27 cellular contexts compared by ENCODE assay signal in the genomic region with DNA sequence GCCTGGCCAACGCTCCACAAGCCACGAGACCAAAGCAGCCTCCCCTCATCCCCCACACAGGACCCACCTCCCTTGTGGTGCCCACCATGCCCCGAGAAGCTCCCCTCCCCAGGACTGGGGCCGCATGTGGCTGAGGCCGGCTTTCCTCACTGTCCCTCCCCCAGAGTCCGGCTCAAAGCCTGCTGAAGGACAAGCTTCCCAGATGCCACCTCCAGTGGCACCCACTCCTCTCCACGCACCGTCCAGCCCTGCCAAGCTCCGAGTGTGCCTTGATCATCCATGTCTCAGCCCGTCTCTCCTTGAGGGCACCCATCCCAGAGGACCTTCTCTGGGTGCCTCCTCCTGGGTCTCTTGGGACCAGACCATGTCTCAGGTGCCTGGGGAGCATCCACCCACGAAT. TPM values are rescaled to one million over a fixed set of nuclear protein-coding genes. Genes with fewer than 3 reads are reported as not detected.
DNase-seq lines count a peak whose midpoint lies in the region; FAIRE-seq and TF ChIP-seq lines count a peak whose summit lies in the region.
"Had no signal": no experiment of that assay in that cellular context is flagged by ENCODE, and none has a peak within 500 bp of the region (broad histone marks: within the 10 kb centered on the region; RNA-seq: fewer than 3 reads in every experiment).

No MANE protein-coding gene starts in this region.

- no peaks in the 10 kb centered on the region for H3K27me3 ChIP-seq in BE2C
- H3K27me3 ChIP-seq: testis had no signal

- intact Hi-C loops in kidney (cut with DNase I) = no loop called here

- H3K4me3 ChIP-seq in BE2C (ENCODE audit: low read depth, low read length) (no peak overlapping the region), kidney (ENCODE audit: low read length in 2 of 2) (no peak overlapping the region)
- H3K4me3 ChIP-seq: left ventricle myocardium inferior, testis had no signal

- no peak overlapping the region for H3K27ac ChIP-seq in kidney (ENCODE audit: low read depth in 2 of 2, low read length in 2 of 2)
- H3K27ac ChIP-seq: left ventricle myocardium inferior, testis had no signal

- TF ChIP-seq CTCF in BE2C (IDR thresholded peaks at IDR 0.05; ENCODE audit: low read depth, low read length) = no peak
- no peak for TF ChIP-seq CTCF in kidney (IDR thresholded peaks at IDR 0.05; ENCODE audit: borderline replicate concordance, extremely low read depth, insufficient read depth)
- no peak for TF ChIP-seq CTCF in progenitor cell of endocrine pancreas (IDR thresholded peaks at IDR 0.05; ENCODE audit: unreplicated experiment)

- no peaks in the 10 kb centered on the region for H3K4me1 Mint-ChIP-seq in progenitor cell of endocrine pancreas (ENCODE audit: low read depth)

- no peak overlapping the region for H3K4me3 Mint-ChIP-seq in progenitor cell of endocrine pancreas (ENCODE audit: low read depth)
- H3K4me3 Mint-ChIP-seq: activated CD8-positive, alpha-beta T cell treated with anti-CD3 and anti-CD28 coated beads, Interleukin-2, amount 10 ng/mL, durations not matched to agents 7 days and 5 days; activated naive CD8-positive, alpha-beta T cell treated with anti-CD3 and anti-CD28 coated beads, Interleukin-2, amount 50 U/mL, for 24 hours had no signal

- no peak overlapping the region for H3K27ac Mint-ChIP-seq in progenitor cell of endocrine pancreas
- H3K27ac Mint-ChIP-seq: activated CD8-positive, alpha-beta T cell treated with anti-CD3 and anti-CD28 coated beads, Interleukin-2, amount 10 ng/mL, durations not matched to agents 7 days and 5 days; activated naive CD8-positive, alpha-beta T cell treated with anti-CD3 and anti-CD28 coated beads, Interleukin-2, amount 50 U/mL, for 24 hours had no signal

- H3K27me3 Mint-ChIP-seq in progenitor cell of endocrine pancreas = peaks cover 1% of the 10 kb centered on the region
- H3K27me3 Mint-ChIP-seq: activated naive CD8-positive, alpha-beta T cell treated with anti-CD3 and anti-CD28 coated beads, Interleukin-2, amount 50 U/mL, for 24 hours had no signal

- H3K9me3 Mint-ChIP-seq in progenitor cell of endocrine pancreas (ENCODE audit: low read depth) = no peaks in the 10 kb centered on the region
- H3K9me3 Mint-ChIP-seq: activated naive CD8-positive, alpha-beta T cell treated with anti-CD3 and anti-CD28 coated beads, Interleukin-2, amount 50 U/mL, for 24 hours had no signal

- no peaks in the 10 kb centered on the region for H3K4me1 ChIP-seq in BE2C
- H3K4me1 ChIP-seq in kidney (ENCODE audit: control insufficient read depth in 1 of 2, insufficient read depth in 1 of 2, low read depth in 1 of 2, low read length in 2 of 2) = no peaks in the 10 kb centered on the region
- H3K4me1 ChIP-seq: left ventricle myocardium inferior, testis had no signal

- H3K36me3 ChIP-seq in BE2C (no peaks in the 10 kb centered on the region), kidney (ENCODE audit: control insufficient read depth in 1 of 2, insufficient read depth in 2 of 2, low read length in 2 of 2) (no peaks in the 10 kb centered on the region)
- H3K36me3 ChIP-seq: left ventricle myocardium inferior had no signal

- peak; percentile 4 for DNase-seq in BE2C
- peak; percentile 5 for DNase-seq in H4 (ENCODE audit: low spot score)
- DNase-seq in kidney = peak; percentile 46
- peak; percentile 8 for DNase-seq in progenitor cell of endocrine pancreas (ENCODE audit: low spot score, unreplicated experiment)
- no peak for DNase-seq in cerebellar cortex (ENCODE audit: low spot score)
- no peak for DNase-seq in NCI-H69 (lab: John Stamatoyannopoulos, UW)
- DNase-seq in NCI-H226 = no peak
- DNase-seq: activated CD4-positive, alpha-beta T cell treated with anti-CD3 and anti-CD28 coated beads for 4 hours; activated CD8-positive, alpha-beta T cell treated with anti-CD3 and anti-CD28 coated beads, Interleukin-2, amount 10 ng/mL, durations not matched to agents 7 days and 5 days; activated gamma-delta T cell; activated naive CD8-positive, alpha-beta T cell treated with anti-CD3 and anti-CD28 coated beads, Interleukin-2, amount 50 U/mL, for 24 hours; activated T-cell treated with anti-CD3 and anti-CD28 coated beads, Interleukin-2, amount 50 U/mL, for 1 hour; caudate nucleus; glutamatergic neuron; left ventricle myocardium inferior; NCI-H1105; NCI-H1930; NCI-H2171 treated with DMSO at 0.1 percent for 48 hours; NCI-H524 treated with DMSO at 0.1 percent for 48 hours; nucleus accumbens; PC-3; Right ventricle myocardium superior; stimulated activated naive CD8-positive, alpha-beta T cell treated with anti-CD3 and anti-CD28 coated beads, Interleukin-15, Interleukin-2, amounts not matched to agents 100 U/mL and 50 U/mL, for 24 hours; testis had no signal

- no peaks in the 10 kb centered on the region for H3K36me3 Mint-ChIP-seq in progenitor cell of endocrine pancreas (ENCODE audit: insufficient read depth)

- no peak for FAIRE-seq in kidney (lab: Jason Lieb, UNC)
- FAIRE-seq: GM12891, H1, urothelium cell line had no signal

- H3K9ac ChIP-seq in kidney (ENCODE audit: low read length in 2 of 2) = no peak overlapping the region

- H3K9me3 ChIP-seq in BE2C (no peaks in the 10 kb centered on the region), kidney (ENCODE audit: control insufficient read depth in 1 of 2, low read length in 2 of 2) (no peaks in the 10 kb centered on the region)
- H3K9me3 ChIP-seq: testis had no signal

RNA-seq across cellular contexts. Expression of gene MXD4, which starts 58.8 kb away (rescaled TPM):
- polyA plus RNA-seq in BE2C (2012; ENCODE audit: insufficient read depth, insufficient read length, low read depth) = 37.7 TPM
- total RNA-seq in H4 (2014; rRNA removed; shearing (Covaris generic)) = 22.1 and 22.9 TPM in 2 replicates
- total RNA-seq in kidney = 84.8 TPM
- polyA plus RNA-seq in kidney (ENCODE audit: insufficient read depth, low read depth, low replicate concordance) = 49.8 TPM
- 103 and 121 TPM in 2 replicates for total RNA-seq in progenitor cell of endocrine pancreas

Comparison
In these comparisons a context has a peak if more than half of its experiments do, and no peak if none do; other contexts are left out.
1. DNase-seq: peak in BE2C (single experiment), H4 (single experiment), kidney (single experiment) and progenitor cell of endocrine pancreas (single experiment); none in cerebellar cortex (single experiment), NCI-H69 (single experiment) and NCI-H226 (single experiment).